9 cellular contexts compared by ENCODE assay signal in the genomic region with DNA sequence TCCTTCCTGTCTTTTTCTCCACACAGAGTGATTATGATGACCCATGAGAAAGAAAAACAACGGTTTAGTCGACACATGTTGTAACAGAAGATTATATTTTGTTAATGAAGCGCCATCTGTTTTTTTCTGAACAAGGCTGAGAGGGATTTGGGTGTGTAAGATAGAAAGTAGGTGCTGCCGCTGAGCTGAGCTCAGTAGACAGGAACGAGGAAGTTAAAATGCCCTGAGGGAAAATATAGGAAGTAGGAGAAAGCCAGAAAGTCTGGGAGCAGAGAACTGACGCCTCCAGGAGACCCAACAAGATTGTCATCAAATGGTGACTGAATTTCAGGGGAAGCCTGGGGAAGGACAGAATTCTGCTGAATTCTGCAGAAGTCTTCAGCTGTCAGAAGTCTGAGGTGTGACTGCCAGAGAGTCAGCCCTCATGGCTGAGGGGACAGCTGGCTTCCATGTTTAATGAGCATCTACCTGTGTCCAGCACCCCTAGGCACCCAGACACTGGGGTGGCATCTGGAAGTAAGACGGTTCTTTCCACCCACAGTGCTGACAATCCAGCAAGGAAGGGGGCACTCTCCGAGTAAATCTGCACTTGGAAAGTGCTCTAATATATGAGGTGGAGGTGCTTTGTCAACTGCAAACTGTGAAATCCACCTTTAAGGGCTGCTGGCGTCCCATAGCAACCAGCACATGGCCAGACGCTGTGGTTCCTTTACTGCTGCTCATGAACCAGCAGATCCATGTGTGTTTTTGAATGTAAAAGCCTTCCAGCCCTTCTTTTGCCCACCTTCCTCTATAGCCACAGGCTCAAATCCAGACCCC. TPM values are rescaled to one million over a fixed set of nuclear protein-coding genes. Genes with fewer than 3 reads are reported as not detected.
DNase-seq lines count a peak whose midpoint lies in the region; ATAC-seq and TF ChIP-seq lines count a peak whose summit lies in the region.
"Had no signal": no experiment of that assay in that cellular context is flagged by ENCODE, and none has a peak within 500 bp of the region (broad histone marks: within the 10 kb centered on the region; RNA-seq: fewer than 3 reads in every experiment).

No MANE protein-coding gene starts in this region.

- no peak for TF ChIP-seq POLR2A in Peyer's patch (IDR thresholded peaks at IDR 0.05)
- no peak for TF ChIP-seq POLR2A in gastrocnemius medialis (IDR thresholded peaks at IDR 0.05)

- no peak overlapping the region for H3K4me3 ChIP-seq in Peyer's patch
- no peak overlapping the region for H3K4me3 ChIP-seq in fibroblast of villous mesenchyme (ENCODE audit: low read depth, low read length)
- H3K4me3 ChIP-seq in gastrocnemius medialis = peak overlapping the region in 1 of 4 donors; percentile 4

- intact Hi-C loops in gastrocnemius medialis (cut with DNase I; ENCODE audit: low total_unique reads) = loop anchor here (2.0 to 5.0 kb wide), 2 partner anchors 58 to 199 kb away; no protein-coding TSS in a partner anchor

- H3K4me1 ChIP-seq in Peyer's patch (peaks cover 0 to 19% (median 3%) of the 10 kb centered on the region in 4 donors), gastrocnemius medialis (peaks cover 20 to 29% of the 10 kb centered on the region in 2 donors)

- no peaks in the 10 kb centered on the region for H3K9me3 ChIP-seq in Peyer's patch
- no peaks in the 10 kb centered on the region for H3K9me3 ChIP-seq in gastrocnemius medialis

- H3K36me3 ChIP-seq in Peyer's patch = no peaks in the 10 kb centered on the region
- no peaks in the 10 kb centered on the region for H3K36me3 ChIP-seq in gastrocnemius medialis

- TF ChIP-seq CTCF in Peyer's patch (IDR thresholded peaks at IDR 0.05) = no peak
- no peak for TF ChIP-seq CTCF in fibroblast of villous mesenchyme (IDR thresholded peaks at IDR 0.05; ENCODE audit: insufficient read depth, low read depth, low read length)
- TF ChIP-seq CTCF in gastrocnemius medialis (IDR thresholded peaks at IDR 0.05 in 4 of 5, conservative IDR thresholded peaks at IDR 0.05 in 1 of 5) = no peak

- in situ Hi-C loops in gastrocnemius medialis (cut with MboI; ENCODE audit: low sequenced_read_pairs in 4 of 4) = loop anchor here in 3 of 4 donors (10.0 to 25.0 kb wide), 2 partner anchors 196 to 199 kb away; partner anchors contain the start of gene FAM241B (in 3 of the 3)

- no peaks in the 10 kb centered on the region for H3K27me3 ChIP-seq in Peyer's patch
- no peaks in the 10 kb centered on the region for H3K27me3 ChIP-seq in gastrocnemius medialis

- ATAC-seq in gastrocnemius medialis (peak; percentile 7 to 13), HG03280 (IDR thresholded peaks at IDR 0.05; ENCODE audit: unreplicated experiment) (no peak)

- peak overlapping the region in 3 of 4 donors; percentile 72 to 80 (median 76) for H3K27ac ChIP-seq in Peyer's patch
- H3K27ac ChIP-seq in gastrocnemius medialis = peak overlapping the region; percentile 77 to 91 (median 85)
- no peak overlapping the region for H3K27ac ChIP-seq in substantia nigra (ENCODE audit: low read depth, low read length, poor library complexity, severe bottlenecking)

- DNase-seq in GM03348 (ENCODE audit: low spot score) = peak; percentile 64
- DNase-seq in Peyer's patch = no peak
- DNase-seq in fibroblast of villous mesenchyme (ENCODE audit: low read depth) = peak; percentile 89
- peak in 1 of 2 donors; percentile 13 for DNase-seq in gastrocnemius medialis
- no peak for DNase-seq in activated T-cell treated with anti-CD3 and anti-CD28 coated beads, Interleukin-2, amount 50 U/mL, for 48 hours
- DNase-seq in substantia nigra (lab: John Stamatoyannopoulos, UW) = no peak
- no peak for DNase-seq in COLO829 (ENCODE audit: low spot score)
- DNase-seq: activated CD4-positive, alpha-beta T cell treated with anti-CD3 and anti-CD28 coated beads, Interleukin-2, amount 50 U/mL, for 1 hour had no signal

RNA-seq across cellular contexts. Expression of gene TSPAN15, which starts 12.5 kb away (rescaled TPM):
- 100 to 1,000 TPM in 2 of 4 donors, 10 to 100 TPM in 2; 32.2 to 110 (median 94.4) TPM for total RNA-seq in Peyer's patch
- 5.5 and 6.0 TPM in 2 replicates for total RNA-seq in fibroblast of villous mesenchyme
- 10 to 100 TPM in 2 of 4 donors, 1 to 10 TPM in 2; 7.9 to 21.0 (median 11.8) TPM for total RNA-seq in gastrocnemius medialis

RNA-seq across cellular contexts. Expression of gene TACR2, which starts 22.0 kb away (rescaled TPM):
- total RNA-seq in Peyer's patch (10 to 100 TPM in 1 of 4 donors, 1 to 10 TPM in 2, not detected in 1; 1.1 to 11.1 (median 3.2) TPM), fibroblast of villous mesenchyme (under 0.01 TPM in 1 of 2 replicates, not detected in the other), gastrocnemius medialis (under 1 TPM in 2 of 4 donors, not detected in 2; 0.36 to 0.49 TPM)

Comparison
In these comparisons a context has a peak if more than half of its experiments do, and no peak if none do; other contexts are left out.
1. DNase-seq: peak in GM03348 (single experiment) and fibroblast of villous mesenchyme (single experiment); none in Peyer's patch (0 of 3), activated T-cell treated with anti-CD3 and anti-CD28 coated beads, Interleukin-2, amount 50 U/mL, for 48 hours (0 of 2), substantia nigra (0 of 49) and COLO829 (single experiment).